Comparison of ENCODE assay signal across 8 cellular contexts in genomic region chr2:238288650-238289573, GRCh38. TPM values are rescaled to one million over a fixed set of nuclear protein-coding genes. Genes with fewer than 3 reads are reported as not detected.
DNase-seq lines count a peak whose midpoint lies in the region; ATAC-seq and TF ChIP-seq lines count a peak whose summit lies in the region.

No MANE protein-coding gene starts in this region.

- intact Hi-C loops in Right ventricle myocardium superior (cut with DNase I) (no loop called here), transverse colon (cut with DNase I; ENCODE audit: low total_unique reads) (no loop called here)

- in situ Hi-C loops in transverse colon (cut with MboI; ENCODE audit: low pct_ligation_motif_present in 1 of 4, low pct_unique_long_range_greater_than_20kb in 1 of 4, low sequenced_read_pairs in 3 of 4), result no loop called here

- peak overlapping the region; percentile 85 for H3K4me3 ChIP-seq in GM12864 (ENCODE audit: low read depth, low read length)
- peak overlapping the region; percentile 88 for H3K4me3 ChIP-seq in parathyroid adenoma (ENCODE audit: low read depth, low read length)
- H3K4me3 ChIP-seq in transverse colon, result peak overlapping the region; percentile 61 to 89 (median 80)

- WGBS in transverse colon (ENCODE audit: low coverage in 1 of 2), 2 donors, result 0% methylated on average over 84 of the region's 108 CpGs; no CpG with 5 or more reads in 1 of the 2 donors

- peaks cover 12% of the 10 kb centered on the region for H3K79me2 ChIP-seq in parathyroid adenoma

- peaks cover 3% of the 10 kb centered on the region for H3K4me1 ChIP-seq in parathyroid adenoma
- peaks cover 39 to 62% (median 58%) of the 10 kb centered on the region in 4 donors for H3K4me1 ChIP-seq in transverse colon

- peak; percentile 25 for TF ChIP-seq EP300 in transverse colon (IDR thresholded peaks at IDR 0.05; ENCODE audit: low read depth)

- H3K27me3 Mint-ChIP-seq in activated naive CD8-positive, alpha-beta T cell treated with anti-CD3 and anti-CD28 coated beads, Interleukin-2, amount 10 ng/mL, durations not matched to agents 7 days and 5 days, result no peaks in the 10 kb centered on the region

- TF ChIP-seq POLR2A in transverse colon (IDR thresholded peaks at IDR 0.05), result peak; percentile 88

- H3K27ac ChIP-seq in parathyroid adenoma, result peak overlapping the region; percentile 77
- H3K27ac ChIP-seq in transverse colon, result peak overlapping the region; percentile 92 to 98 (median 95)

- peak; percentile 33 for TF ChIP-seq CTCF in GM12864 (IDR thresholded peaks at IDR 0.05; ENCODE audit: low read depth, low read length, missing control alignments)
- peak; percentile 41 for TF ChIP-seq CTCF in parathyroid adenoma (IDR thresholded peaks at IDR 0.05)
- peak in 4 of 5 experiments; percentile 28 to 58 (median 32) for TF ChIP-seq CTCF in transverse colon (IDR thresholded peaks at IDR 0.05)

- POLR2A ChIA-PET in activated naive CD8-positive, alpha-beta T cell treated with anti-CD3 and anti-CD28 coated beads, Interleukin-2, amount 10 ng/mL, durations not matched to agents 7 days and 5 days (lab: Charles Lee), result interaction anchor here (1.0 to 1.4 kb wide), 4 partner anchors 10 to 229 kb away, joined by 3 read pairs; partner anchors contain the start of gene SCLY

- H3K9ac ChIP-seq in parathyroid adenoma, result peak overlapping the region; percentile 13

- peaks cover 19% of the 10 kb centered on the region for H3K4me1 Mint-ChIP-seq in activated naive CD8-positive, alpha-beta T cell treated with anti-CD3 and anti-CD28 coated beads, Interleukin-2, amount 10 ng/mL, durations not matched to agents 7 days and 5 days

- H3K36me3 Mint-ChIP-seq in activated naive CD8-positive, alpha-beta T cell treated with anti-CD3 and anti-CD28 coated beads, Interleukin-2, amount 10 ng/mL, durations not matched to agents 7 days and 5 days, result peaks cover 2% of the 10 kb centered on the region

- peak overlapping the region; percentile 90 for H3K4me2 ChIP-seq in parathyroid adenoma (ENCODE audit: low read length)

- no peaks in the 10 kb centered on the region for H3K27me3 ChIP-seq in parathyroid adenoma (ENCODE audit: control insufficient read depth, insufficient read depth, low read length)
- H3K27me3 ChIP-seq in transverse colon, result no peaks in the 10 kb centered on the region

- peak; percentile 87 for ATAC-seq in HG02623 (IDR thresholded peaks at IDR 0.05; ENCODE audit: unreplicated experiment)
- peak; percentile 88 for ATAC-seq in activated naive CD8-positive, alpha-beta T cell treated with anti-CD3 and anti-CD28 coated beads, Interleukin-2, amount 10 ng/mL, durations not matched to agents 7 days and 5 days (ENCODE audit: low read depth)
- peak; percentile 91 for ATAC-seq in Right ventricle myocardium superior (ENCODE audit: poor library complexity)

- H3K9me3 ChIP-seq in parathyroid adenoma (ENCODE audit: control insufficient read depth, low read length) (no peaks in the 10 kb centered on the region), transverse colon (no peaks in the 10 kb centered on the region)

- DNase-seq in GM12864 (ENCODE audit: low read depth), result peak; percentile 98
- peak; percentile 95 for DNase-seq in NCI-H1092 treated with DMSO at 0.1 percent for 48 hours (lab: John Stamatoyannopoulos, UW)
- DNase-seq in SKM-1 (lab: John Stamatoyannopoulos, UW; ENCODE audit: unreplicated experiment), result peak; percentile 91
- DNase-seq in activated naive CD8-positive, alpha-beta T cell treated with anti-CD3 and anti-CD28 coated beads, Interleukin-2, amount 10 ng/mL, durations not matched to agents 7 days and 5 days, result peak; percentile 99
- peak; percentile 100 for DNase-seq in Right ventricle myocardium superior
- DNase-seq in transverse colon, result peak; percentile 99

- H3K27ac Mint-ChIP-seq in activated naive CD8-positive, alpha-beta T cell treated with anti-CD3 and anti-CD28 coated beads, Interleukin-2, amount 10 ng/mL, durations not matched to agents 7 days and 5 days, result peak overlapping the region; percentile 99

- peak overlapping the region; percentile 95 for H3K4me3 Mint-ChIP-seq in activated naive CD8-positive, alpha-beta T cell treated with anti-CD3 and anti-CD28 coated beads, Interleukin-2, amount 10 ng/mL, durations not matched to agents 7 days and 5 days

- H2AFZ ChIP-seq in parathyroid adenoma, result peak overlapping the region; percentile 91

- no peaks in the 10 kb centered on the region for H3K36me3 ChIP-seq in parathyroid adenoma (ENCODE audit: control insufficient read depth, insufficient read depth, low read length)
- no peaks in the 10 kb centered on the region for H3K36me3 ChIP-seq in transverse colon

- no peaks in the 10 kb centered on the region for H3K9me3 Mint-ChIP-seq in activated naive CD8-positive, alpha-beta T cell treated with anti-CD3 and anti-CD28 coated beads, Interleukin-2, amount 10 ng/mL, durations not matched to agents 7 days and 5 days

RNA-seq across cellular contexts. Expression of gene PER2, which starts 0.5 kb away (rescaled TPM):
- 10 to 100 TPM; 13.0 to 13.7 TPM for total RNA-seq in activated naive CD8-positive, alpha-beta T cell treated with anti-CD3 and anti-CD28 coated beads, Interleukin-2, amount 10 ng/mL, durations not matched to agents 7 days and 5 days
- total RNA-seq in Right ventricle myocardium superior (3.6 TPM), transverse colon (10 to 100 TPM; 19.1 to 67.3 (median 32.3) TPM)

RNA-seq across cellular contexts. Expression of gene TRAF3IP1, which starts 31.4 kb away (rescaled TPM):
- total RNA-seq in activated naive CD8-positive, alpha-beta T cell treated with anti-CD3 and anti-CD28 coated beads, Interleukin-2, amount 10 ng/mL, durations not matched to agents 7 days and 5 days, result 1 to 10 TPM; 8.6 to 8.7 TPM
- total RNA-seq in Right ventricle myocardium superior (13.6 TPM), transverse colon (10 to 100 TPM in 3 of 4 donors, 1 to 10 TPM in 1; 1.1 to 14.1 (median 10.4) TPM)

RNA-seq across cellular contexts. Expression of gene HES6, which starts 49.1 kb away (rescaled TPM):
- 1 to 10 TPM; 4.3 to 7.1 TPM for total RNA-seq in activated naive CD8-positive, alpha-beta T cell treated with anti-CD3 and anti-CD28 coated beads, Interleukin-2, amount 10 ng/mL, durations not matched to agents 7 days and 5 days
- total RNA-seq in Right ventricle myocardium superior, result 2.5 TPM
- 10 to 100 TPM; 15.0 to 94.5 (median 31.7) TPM for total RNA-seq in transverse colon

Comparison
In these comparisons a context has a peak if more than half of its experiments do, and no peak if none do; other contexts are left out.
1. Peak in every context shown above with its lines: DNase-seq, ATAC-seq, H3K4me3 ChIP-seq and H3K27ac ChIP-seq.